In the genomic region with DNA sequence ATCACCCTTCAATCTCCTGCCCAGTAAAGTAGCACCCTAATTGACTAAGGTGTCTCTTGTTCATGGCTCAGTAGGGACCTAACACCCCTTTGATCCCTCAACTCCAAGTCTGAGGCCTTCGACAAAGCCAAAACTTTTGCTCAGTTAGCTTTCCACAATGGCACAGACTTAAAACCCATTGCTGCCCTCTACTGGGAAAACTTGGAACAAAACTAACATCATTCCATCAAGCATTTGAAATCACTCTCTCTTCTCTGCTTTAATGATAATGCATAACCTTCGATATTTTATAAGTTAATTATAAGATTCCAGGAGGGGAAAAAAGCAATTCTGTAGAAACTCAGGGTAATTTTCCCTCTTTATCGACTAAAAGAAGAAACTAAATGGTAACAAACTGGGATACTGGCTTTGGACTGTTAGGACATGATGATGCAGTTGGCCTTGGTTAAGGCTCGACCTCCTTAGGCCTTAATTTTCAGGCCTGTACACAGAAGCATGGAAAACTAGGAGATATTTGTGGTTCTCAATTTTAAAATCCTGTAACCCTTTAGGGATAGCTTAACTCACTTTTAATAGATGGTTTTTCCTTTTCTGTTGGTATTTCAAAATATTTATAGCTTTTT, we compare ENCODE assay signal across 8 cellular contexts.
DNase-seq lines count a peak whose midpoint lies in the region; ATAC-seq and TF ChIP-seq lines count a peak whose summit lies in the region.

No MANE protein-coding gene starts in this region.

- no peaks in the 10 kb centered on the region for H4K20me1 ChIP-seq in PC-3 (ENCODE audit: low read length)

- no peaks in the 10 kb centered on the region for H3K9me2 ChIP-seq in PC-3 (replicated peaks; ENCODE audit: low read length)

- H3K27ac Mint-ChIP-seq in natural killer cell: no peak overlapping the region
- no peak overlapping the region for H3K27ac Mint-ChIP-seq in activated CD4-positive, alpha-beta memory T cell treated with anti-CD3 and anti-CD28 coated beads, Interleukin-2, amount 10 ng/mL, durations not matched to agents 7 days and 5 days

- no peaks in the 10 kb centered on the region for H3F3A ChIP-seq in PC-3 (ENCODE audit: low read length, unreplicated experiment)

- H3K9me3 ChIP-seq in PC-3 (ENCODE audit: low read length) (no peaks in the 10 kb centered on the region), MG63 (no peaks in the 10 kb centered on the region)

- intact Hi-C loops in PC-3 (cut with micrococcal nuclease) (loop anchor here (2.0 to 10.0 kb wide), 5 partner anchors 155 to 1585 kb away; no protein-coding TSS in a partner anchor), natural killer cell (cut with micrococcal nuclease) (loop anchor here (10.0 kb wide), 1 partner anchor 135 kb away; no protein-coding TSS in a partner anchor)

- H2AFZ ChIP-seq in PC-3 (ENCODE audit: low read length): no peak overlapping the region

- ATAC-seq in GM18870 (IDR thresholded peaks at IDR 0.05; ENCODE audit: unreplicated experiment) (peak; percentile 56), PC-3 (peak; percentile 65), natural killer cell (peak; percentile 40 to 56 (median 52))

- no peaks in the 10 kb centered on the region for H3K27me3 Mint-ChIP-seq in natural killer cell (ENCODE audit: low read depth in 2 of 2)
- H3K27me3 Mint-ChIP-seq in activated CD4-positive, alpha-beta memory T cell treated with anti-CD3 and anti-CD28 coated beads, Interleukin-2, amount 10 ng/mL, durations not matched to agents 7 days and 5 days: no peaks in the 10 kb centered on the region

- DNase-seq in Caki2 (ENCODE audit: low read depth): peak; percentile 49
- peak; percentile 24 for DNase-seq in HS-5 (ENCODE audit: low read depth)
- peak; percentile 77 for DNase-seq in PC-3
- DNase-seq in erythroblast (lab: John Stamatoyannopoulos, UW): peak; percentile 47 to 65
- no peak for DNase-seq in natural killer cell
- no peak for DNase-seq in activated CD4-positive, alpha-beta memory T cell treated with anti-CD3 and anti-CD28 coated beads, Interleukin-2, amount 10 ng/mL, durations not matched to agents 7 days and 5 days
- no peak for DNase-seq in MG63

- H3K4me1 ChIP-seq in PC-3 (ENCODE audit: insufficient read depth, low read length): no peaks in the 10 kb centered on the region

- no peak overlapping the region for H3K9ac ChIP-seq in PC-3 (ENCODE audit: low read length)

- no peak overlapping the region for H3K4me3 Mint-ChIP-seq in natural killer cell
- H3K4me3 Mint-ChIP-seq in activated CD4-positive, alpha-beta memory T cell treated with anti-CD3 and anti-CD28 coated beads, Interleukin-2, amount 10 ng/mL, durations not matched to agents 7 days and 5 days: no peak overlapping the region

- peaks cover 3 to 6% of the 10 kb centered on the region in 2 donors for H3K4me1 Mint-ChIP-seq in natural killer cell
- H3K4me1 Mint-ChIP-seq in activated CD4-positive, alpha-beta memory T cell treated with anti-CD3 and anti-CD28 coated beads, Interleukin-2, amount 10 ng/mL, durations not matched to agents 7 days and 5 days: peaks cover under 1% of the 10 kb centered on the region

- peaks cover 15% of the 10 kb centered on the region for H3K36me3 ChIP-seq in PC-3 (ENCODE audit: low read depth, low read length)
- H3K36me3 ChIP-seq in MG63: peaks cover 12% of the 10 kb centered on the region

- no peak overlapping the region for H3K4me2 ChIP-seq in PC-3 (ENCODE audit: low read length)

- H3K4me3 ChIP-seq in PC-3 (ENCODE audit: low read length) (no peak overlapping the region), MG63 (no peak overlapping the region)

- TF ChIP-seq CTCF in PC-3 (conservative IDR thresholded peaks at IDR 0.05; ENCODE audit: low read depth, low read length) (peak; percentile 67), natural killer cell (IDR thresholded peaks at IDR 0.05) (peak; percentile 42)

- H3K27ac ChIP-seq in PC-3 (ENCODE audit: low read length): no peak overlapping the region

- CTCF ChIA-PET in PC-3 (lab: Charles Lee): interaction anchor here (1.0 to 1.7 kb wide), 6 partner anchors 9 to 855 kb away, joined by 3 to 8 read pairs (median 4); no protein-coding TSS in a partner anchor
- CTCF ChIA-PET in activated CD4-positive, alpha-beta memory T cell treated with anti-CD3 and anti-CD28 coated beads, Interleukin-2, amount 10 ng/mL, durations not matched to agents 7 days and 5 days (lab: Charles Lee): interaction anchor here (0.7 to 4.0 kb wide), 31 partner anchors 8 to 1580 kb away, joined by 3 to 38 read pairs (median 4); no protein-coding TSS in a partner anchor

- in situ Hi-C loops in Caki2 (cut with HindIII; ENCODE audit: low pct_unique_long_range_greater_than_20kb, low sequenced_read_pairs): no loop called here

- POLR2A ChIA-PET in PC-3 (lab: Charles Lee; ENCODE audit: unreplicated experiment): no interaction called here
- POLR2A ChIA-PET in activated CD4-positive, alpha-beta memory T cell treated with anti-CD3 and anti-CD28 coated beads, Interleukin-2, amount 10 ng/mL, durations not matched to agents 7 days and 5 days (lab: Charles Lee): no interaction called here

- H3K79me2 ChIP-seq in PC-3 (ENCODE audit: low read length): no peaks in the 10 kb centered on the region

- TF ChIP-seq POLR2A in erythroblast (IDR thresholded peaks at IDR 0.05; ENCODE audit: low read length): no peak

- H3K36me3 Mint-ChIP-seq in natural killer cell: no peaks in the 10 kb centered on the region
- H3K36me3 Mint-ChIP-seq in activated CD4-positive, alpha-beta memory T cell treated with anti-CD3 and anti-CD28 coated beads, Interleukin-2, amount 10 ng/mL, durations not matched to agents 7 days and 5 days (ENCODE audit: low read depth): peaks cover 14% of the 10 kb centered on the region

- no peaks in the 10 kb centered on the region for H3K9me3 Mint-ChIP-seq in natural killer cell
- H3K9me3 Mint-ChIP-seq in activated CD4-positive, alpha-beta memory T cell treated with anti-CD3 and anti-CD28 coated beads, Interleukin-2, amount 10 ng/mL, durations not matched to agents 7 days and 5 days: no peaks in the 10 kb centered on the region

- BruUV-seq in PC-3 (replicated peaks; lab: Mats Ljungman, UMichigan): no TSS peak

- no peaks in the 10 kb centered on the region for H3K27me3 ChIP-seq in PC-3 (ENCODE audit: low read length)
- H3K27me3 ChIP-seq in MG63: no peaks in the 10 kb centered on the region

Comparison
In these comparisons a context has a peak if more than half of its experiments do, and no peak if none do; other contexts are left out.
1. DNase-seq: peak in Caki2 (single experiment), HS-5 (single experiment), PC-3 (single experiment) and erythroblast (2 of 2); none in natural killer cell (single experiment), activated CD4-positive, alpha-beta memory T cell treated with anti-CD3 and anti-CD28 coated beads, Interleukin-2, amount 10 ng/mL, durations not matched to agents 7 days and 5 days (single experiment) and MG63 (single experiment).
2. Peak in every context shown above with its lines, with median percentiles within 50 percentile points of each other: ATAC-seq.